ENCODE assay signal across 13 cellular contexts in the genomic region with DNA sequence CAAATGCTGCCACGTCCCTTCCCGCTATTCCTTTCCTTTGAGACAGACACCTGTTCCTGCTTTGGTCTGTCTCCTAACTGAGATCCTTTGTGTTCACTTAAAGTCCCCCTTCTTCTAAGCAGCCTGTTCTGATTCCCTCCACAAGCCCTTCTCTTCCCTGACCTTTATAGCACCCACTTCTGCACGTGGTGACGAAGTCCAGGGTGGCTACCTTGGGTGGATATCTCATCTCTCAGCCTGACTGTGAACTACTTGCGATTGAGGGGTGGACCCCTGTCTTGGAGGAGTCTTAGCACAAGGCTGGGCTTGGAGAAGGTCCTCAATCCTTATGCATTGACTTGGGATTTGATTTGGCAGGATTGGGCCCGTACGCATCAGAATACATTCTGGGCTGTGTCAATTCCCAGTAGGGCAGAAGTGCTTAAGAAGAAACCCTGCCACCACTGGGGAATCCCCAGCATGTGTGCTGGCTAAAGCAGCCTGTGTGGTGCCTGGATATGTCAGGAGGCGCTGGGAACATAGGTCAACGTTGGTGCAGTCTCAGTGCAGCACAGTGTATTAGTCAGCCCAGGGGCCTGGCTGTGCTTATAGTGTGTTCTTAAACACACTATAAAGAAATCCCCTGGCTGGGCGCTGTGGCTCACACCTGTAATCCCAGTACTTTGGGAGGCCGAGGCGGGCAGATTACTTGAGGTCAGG. TPM values are rescaled to one million over a fixed set of nuclear protein-coding genes. Genes with fewer than 3 reads are reported as not detected.
DNase-seq lines count a peak whose midpoint lies in the region; ATAC-seq, FAIRE-seq and TF ChIP-seq lines count a peak whose summit lies in the region.
"Had no signal": no experiment of that assay in that cellular context is flagged by ENCODE, and none has a peak within 500 bp of the region (broad histone marks: within the 10 kb centered on the region; RNA-seq: fewer than 3 reads in every experiment).

No MANE protein-coding gene starts in this region.

- peaks cover 33% of the 10 kb centered on the region for H3K4me1 ChIP-seq in Caco-2
- peaks cover 9% of the 10 kb centered on the region; the same call in 1 of the 2 replicates for H3K4me1 ChIP-seq in HepG2 (ENCODE audit: insufficient read depth, low read length)

- H3K27me3 ChIP-seq in Caco-2 (replicated peaks; ENCODE audit: control insufficient read depth, insufficient read depth, low read length) (no peaks in the 10 kb centered on the region), bronchial epithelial cell (ENCODE audit: control insufficient read depth, insufficient read depth, low read length) (no peaks in the 10 kb centered on the region), HepG2 (ENCODE audit: control insufficient read depth in 1 of 2, insufficient read depth in 2 of 2, low read length in 2 of 2) (peaks cover 2 to 7% of the 10 kb centered on the region in 2 experiments; a peak in 2 of 5 replicates)

- H3K27ac Mint-ChIP-seq in Caco-2 (ENCODE audit: unreplicated experiment): no peak overlapping the region
- H3K27ac Mint-ChIP-seq: activated T-helper 2 cell treated with anti-CD3 and anti-CD28 coated beads, Interferon-gamma antibody, Interleukin-2, Interleukin-4, amounts not matched to agents 10 μg/mL and 5 μg/mL and 100 μg/mL, durations not matched to agents 14 hours and 24 hours and 36 hours had no signal

- TF ChIP-seq CTCF in Caco-2 (IDR thresholded peaks at IDR 0.05; ENCODE audit: insufficient read depth in 1 of 2, low read depth in 1 of 2, low read length in 1 of 2, severe bottlenecking in 1 of 2, unreplicated experiment in 1 of 2): no peak
- TF ChIP-seq CTCF in bronchial epithelial cell (IDR thresholded peaks at IDR 0.05; ENCODE audit: insufficient read depth, low read length, severe bottlenecking): no peak
- no peak for TF ChIP-seq CTCF in HepG2 (CRISPR knock-in tag; IDR thresholded peaks at IDR 0.05)

- TF ChIP-seq POLR2A in HepG2 (IDR thresholded peaks at IDR 0.05; ENCODE audit: insufficient read depth in 1 of 2, low read depth in 2 of 2, low read length in 2 of 2): no peak

- TF ChIP-seq RAD21 in HepG2 (CRISPR knock-in tag; IDR thresholded peaks at IDR 0.05): no peak

- H3K4me3 ChIP-seq in Caco-2 (ENCODE audit: low read depth, low read length): no peak overlapping the region
- no peak overlapping the region for H3K4me3 ChIP-seq in bronchial epithelial cell (ENCODE audit: low read depth, low read length)
- H3K4me3 ChIP-seq in HepG2 (replicated peaks in 1 of 3; ENCODE audit: insufficient read depth in 1 of 3, low read depth in 2 of 3, low read length in 3 of 3): no peak overlapping the region

- H3K36me3 ChIP-seq in Caco-2 (ENCODE audit: control insufficient read depth, insufficient read depth, low read length) (no peaks in the 10 kb centered on the region), bronchial epithelial cell (ENCODE audit: control insufficient read depth, insufficient read depth, low read length) (no peaks in the 10 kb centered on the region), HepG2 (replicated peaks in 1 of 2; ENCODE audit: control insufficient read depth in 1 of 2, insufficient read depth in 2 of 2, low read length in 2 of 2) (no peaks in the 10 kb centered on the region)

- H2AFZ ChIP-seq in HepG2 (ENCODE audit: low read length): no peak overlapping the region

- DNase-seq in Caco-2 (peak; percentile 26 to 62), HT-29 (ENCODE audit: low spot score) (peak; percentile 72), bronchial epithelial cell (ENCODE audit: low read depth) (peak; percentile 83), HepG2 (ENCODE audit: low spot score) (peak; percentile 44), LoVo (ENCODE audit: low spot score) (no peak), DMS153 (lab: John Stamatoyannopoulos, UW) (no peak), SKM-1 (lab: John Stamatoyannopoulos, UW; ENCODE audit: unreplicated experiment) (no peak)
- DNase-seq: activated CD4-positive, CD25-positive, alpha-beta regulatory T cell; cortex of kidney had no signal

- no peak for TF ChIP-seq EP300 in HepG2 (IDR thresholded peaks at IDR 0.05; ENCODE audit: low read depth in 2 of 2, low read length in 2 of 2)
- TF ChIP-seq EP300 in HepG2 (CRISPR knock-in tag; IDR thresholded peaks at IDR 0.05; ENCODE audit: borderline replicate concordance): no peak

- peak; percentile 72 for ATAC-seq in HepG2
- no peak for ATAC-seq in GM19035 (IDR thresholded peaks at IDR 0.05; ENCODE audit: unreplicated experiment)

- H3K27ac ChIP-seq in HepG2 (ENCODE audit: extremely low read length, insufficient read depth, low read length): no peak overlapping the region
- H3K27ac ChIP-seq: C4-2B had no signal

- H3K4me2 ChIP-seq in HepG2 (ENCODE audit: low read depth, low read length): no peak overlapping the region

- BruUV-seq in Caco-2 (replicated peaks; lab: Mats Ljungman, UMichigan): no TSS peak
- BruUV-seq in HepG2 (replicated peaks; lab: Mats Ljungman, UMichigan): no TSS peak

- in situ Hi-C loops in HepG2 (cut with HindIII; ENCODE audit: extremely low pct_ligation_motif_present, low pct_unique_long_range_greater_than_20kb): loop anchor here (5.0 kb wide), 1 partner anchor 34 kb away; no protein-coding TSS in a partner anchor

- CTCF ChIA-PET in Caco-2 (lab: Charles Lee) (no interaction called here), HepG2 (lab: Yijun Ruan, JAX; ENCODE audit: low intra/inter-chr PET ratio, low total read pairs) (no interaction called here)

- no peaks in the 10 kb centered on the region for H3K27me3 Mint-ChIP-seq in Caco-2 (ENCODE audit: insufficient read depth, unreplicated experiment)

- 28% methylated on average over 9 of the region's 12 CpGs for WGBS in HepG2 (ENCODE audit: low lambda C conversion rate)

- H3K9ac ChIP-seq in HepG2 (ENCODE audit: insufficient read depth, low read depth, low read length): no peak overlapping the region

- H3K9me3 ChIP-seq in Caco-2 (no peaks in the 10 kb centered on the region), HepG2 (ENCODE audit: low read length) (no peaks in the 10 kb centered on the region)

- POLR2A ChIA-PET in Caco-2 (lab: Charles Lee): no interaction called here
- POLR2A ChIA-PET in HepG2 (lab: Yijun Ruan, JAX): no interaction called here

- H4K20me1 ChIP-seq in HepG2 (ENCODE audit: insufficient read depth, low read length): no peaks in the 10 kb centered on the region

- H3K4me3 Mint-ChIP-seq in Caco-2 (ENCODE audit: unreplicated experiment): no peak overlapping the region

- intact Hi-C loops in Caco-2 (cut with micrococcal nuclease; ENCODE audit: unreplicated experiment): no loop called here
- intact Hi-C loops in HepG2 (cut with micrococcal nuclease; ENCODE audit: unreplicated experiment): no loop called here

- FAIRE-seq in bronchial epithelial cell (lab: Jason Lieb, UNC) (peak; percentile 75), HepG2 (lab: Jason Lieb, UNC) (no peak)
- FAIRE-seq: HTR-8/SVneo had no signal

- H3K79me2 ChIP-seq in HepG2 (ENCODE audit: insufficient read depth, low read length): no peaks in the 10 kb centered on the region

- no peaks in the 10 kb centered on the region for H3K9me3 Mint-ChIP-seq in Caco-2 (ENCODE audit: unreplicated experiment)
- H3K9me3 Mint-ChIP-seq: activated T-helper 2 cell treated with anti-CD3 and anti-CD28 coated beads, Interferon-gamma antibody, Interleukin-2, Interleukin-4, amounts not matched to agents 10 μg/mL and 5 μg/mL and 100 μg/mL, durations not matched to agents 14 hours and 24 hours and 36 hours had no signal

- H3K36me3 Mint-ChIP-seq in Caco-2 (ENCODE audit: insufficient read depth, unreplicated experiment): no peaks in the 10 kb centered on the region

- H3K4me1 Mint-ChIP-seq in Caco-2 (ENCODE audit: low read depth, unreplicated experiment): peaks cover 16% of the 10 kb centered on the region

TF ChIP-seq in HepG2, 621 proteins besides CTCF, POLR2A, EP300 and RAD21:
- peak; percentile 66; the same call in 1 of the 2 replicates for TF ChIP-seq ZNF292 (CRISPR knock-in tag; IDR thresholded peaks at IDR 0.05; ENCODE audit: borderline replicate concordance, low read depth)
- no peak for TF ChIP-seq PCBP2 (optimal IDR thresholded peaks at IDR 0.05; ENCODE audit: low read depth, low read length, poor library complexity, severe bottlenecking)
- 0 out of 2 replicates have a peak, but pooled peaks have one; percentile 48 for TF ChIP-seq RBAK (CRISPR knock-in tag; IDR thresholded peaks at IDR 0.05)
- no peak for TF ChIP-seq NFATC3 (CRISPR knock-in tag; IDR thresholded peaks at IDR 0.05)

RNA-seq across cellular contexts. Expression of a gene that starts 23.6 kb away (rescaled TPM):
- 0.26 and 0.29 TPM in 2 replicates for total RNA-seq in Caco-2 (2022)
- total RNA-seq in HT-29 (2014; rRNA removed; shearing (Covaris generic)): 24.7 and 27.0 TPM in 2 replicates
- total RNA-seq in bronchial epithelial cell: 14.7 and 66.4 TPM in 2 replicates
- total RNA-seq in HepG2 (2016; rRNA removed; fragmentation: Illumina TruSeq; extraction: Trizol): 0.27 and 0.58 TPM in 2 replicates
- total RNA-seq in HepG2 (2016; cell fraction: cytosol; rRNA removed; fragmentation: Illumina TruSeq; extraction: Trizol; ENCODE audit: low read depth): 0.10 TPM in 1 of 2 replicates, not detected in the other
- 0.37 and 0.39 TPM in 2 replicates for total RNA-seq in HepG2 (2016; cell fraction: insoluble cytoplasmic fraction; rRNA removed; fragmentation: Illumina TruSeq; extraction: Trizol)
- 0.34 and 0.38 TPM in 2 replicates for total RNA-seq in HepG2 (2016; cell fraction: membrane; rRNA removed; fragmentation: Illumina TruSeq; extraction: Trizol)
- 0.41 and 0.53 TPM in 2 replicates for total RNA-seq in HepG2 (2016; cell fraction: nucleus; rRNA removed; fragmentation: Illumina TruSeq; extraction: Trizol)
- polyA plus RNA-seq in HepG2 (2011; rRNA removed): 0.53 and 0.76 TPM in 2 replicates
- 0.43 and 0.69 TPM in 2 replicates for polyA plus RNA-seq in HepG2 (2011; cell fraction: cytosol; rRNA removed)
- 0.71 and 0.74 TPM in 2 replicates for polyA plus RNA-seq in HepG2 (2011; cell fraction: nucleus; rRNA removed)
- polyA plus RNA-seq in HepG2 (2012): 0.08 and 0.25 TPM in 2 replicates
- 0.09 and 0.11 TPM in 2 replicates for polyA plus RNA-seq in HepG2 (2016; cell fraction: cytosol; fragmentation: Illumina TruSeq; extraction: Trizol; ENCODE audit: low read depth)
- polyA plus RNA-seq in HepG2 (2016; cell fraction: insoluble cytoplasmic fraction; fragmentation: Illumina TruSeq; extraction: Trizol; ENCODE audit: low read depth): 0.62 and 0.85 TPM in 2 replicates
- 0.37 and 0.48 TPM in 2 replicates for polyA plus RNA-seq in HepG2 (2016; cell fraction: membrane; fragmentation: Illumina TruSeq; extraction: Trizol; ENCODE audit: low read depth)
- polyA plus RNA-seq in HepG2 (2016; cell fraction: nucleus; fragmentation: Illumina TruSeq; extraction: Trizol; ENCODE audit: insufficient read depth, low read depth): 0.92 and 1.2 TPM in 2 replicates
- 1.4 and 134 TPM in 2 replicates for polyA minus RNA-seq in HepG2 (2011; rRNA and poly(A)+ RNA removed; ENCODE audit: low replicate concordance)
- polyA minus RNA-seq in HepG2 (2011; cell fraction: cytosol; rRNA and poly(A)+ RNA removed): 0.70 and 1.1 TPM in 2 replicates
- 0.26 and 0.62 TPM in 2 replicates for polyA minus RNA-seq in HepG2 (2011; cell fraction: nucleus; rRNA and poly(A)+ RNA removed)
- total RNA-seq: activated T-helper 2 cell treated with anti-CD3 and anti-CD28 coated beads, Interferon-gamma antibody, Interleukin-2, Interleukin-4, amounts not matched to agents 10 μg/mL and 5 μg/mL and 100 μg/mL, durations not matched to agents 14 hours and 24 hours and 36 hours had no signal

Comparison
In these comparisons a context has a peak if more than half of its experiments do, and no peak if none do; other contexts are left out.
1. DNase-seq: peak in Caco-2 (2 of 2), HT-29 (single experiment), bronchial epithelial cell (single experiment) and HepG2 (single experiment); none in LoVo (single experiment), DMS153 (single experiment) and SKM-1 (single experiment).